Comparison of ENCODE assay signal across 26 cellular contexts in genomic region chr16:89017956-89018604, GRCh38. TPM values are rescaled to one million over a fixed set of nuclear protein-coding genes. Genes with fewer than 3 reads are reported as not detected.
A peak's percentile ranks its signal among the peaks of the same experiment; 100 is the strongest.
DNase-seq lines count a peak whose midpoint lies in the region; ATAC-seq, FAIRE-seq and TF ChIP-seq lines count a peak whose summit lies in the region.
"Had no signal": no experiment of that assay in that cellular context is flagged by ENCODE, and none has a peak within 500 bp of the region (broad histone marks: within the 10 kb centered on the region; RNA-seq: fewer than 3 reads in every experiment).

No MANE protein-coding gene starts in this region.

- H2AK5ac ChIP-seq in H1 (ENCODE audit: low read depth, low read length): no peak overlapping the region

- no peaks in the 10 kb centered on the region for H3K79me2 ChIP-seq in H1 (ENCODE audit: control insufficient read depth in 1 of 2, insufficient read depth in 2 of 2, low read length in 2 of 2)

- H3K4me1 Mint-ChIP-seq in T-cell: peaks cover 0 to 4% (median 3%) of the 10 kb centered on the region in 3 donors

- H3K27me3 ChIP-seq in heart right ventricle (peaks cover 4 to 65% (median 44%) of the 10 kb centered on the region in 7 donors), H1 (replicated peaks in 1 of 4; ENCODE audit: control insufficient read depth in 3 of 4, extremely low read depth in 1 of 4, insufficient read depth in 3 of 4, low read length in 3 of 4) (no peaks in the 10 kb centered on the region)

- H4K5ac ChIP-seq in H1 (ENCODE audit: insufficient read length, low read depth, low read length): no peak overlapping the region

- no peak overlapping the region for H2BK120ac ChIP-seq in H1 (replicated peaks; ENCODE audit: low read depth, low read length)

- H4K20me1 ChIP-seq in H1 (replicated peaks in 1 of 2; ENCODE audit: control insufficient read depth in 1 of 2, insufficient read depth in 2 of 2, low read length in 2 of 2): peaks cover 0 to 3% of the 10 kb centered on the region in 2 experiments

- H3K4me2 ChIP-seq in H1 (ENCODE audit: insufficient read depth in 1 of 2, low read depth in 2 of 2, low read length in 2 of 2): no peak overlapping the region

- H3K27ac ChIP-seq in heart right ventricle: no peak overlapping the region
- no peak overlapping the region for H3K27ac ChIP-seq in H1 (ENCODE audit: low read depth, low read length)
- H3K27ac ChIP-seq: C4-2B, cardiac muscle cell, dorsolateral prefrontal cortex, epithelial cell of prostate had no signal

- no peak overlapping the region for H3K18ac ChIP-seq in H1 (ENCODE audit: extremely low read depth, low read length)

- no peak overlapping the region for H3K14ac ChIP-seq in H1 (ENCODE audit: insufficient read length)

- TF ChIP-seq CTCF in heart right ventricle (IDR thresholded peaks at IDR 0.05) (no peak), H1 (IDR thresholded peaks at IDR 0.05; ENCODE audit: control extremely low read depth in 1 of 3, insufficient read depth in 1 of 3, low read depth in 1 of 3, low read length in 3 of 3) (no peak)

- no peaks in the 10 kb centered on the region for H3K9me3 ChIP-seq in heart right ventricle
- peaks cover 5 to 12% of the 10 kb centered on the region in 2 experiments; a peak in 1 of 4 replicates for H3K9me3 ChIP-seq in H1 (ENCODE audit: insufficient read depth in 2 of 2, low read depth in 1 of 2, low read length in 1 of 2)

- no peaks in the 10 kb centered on the region for H3K4me1 ChIP-seq in heart right ventricle
- H3K4me1 ChIP-seq in H1 (replicated peaks in 1 of 4; ENCODE audit: control insufficient read depth in 3 of 4, insufficient read depth in 4 of 4, low read length in 3 of 4): peaks cover 0 to 2% (median 0%) of the 10 kb centered on the region in 4 experiments; a peak in 3 of 7 replicates

- no peak overlapping the region for H3K4ac ChIP-seq in H1 (replicated peaks; ENCODE audit: insufficient read length, low read depth, low read length)

- TF ChIP-seq EP300 in H1 (IDR thresholded peaks at IDR 0.05; ENCODE audit: borderline replicate concordance in 1 of 2, low read depth in 2 of 2, low read length in 2 of 2): no peak

- H3K9me3 Mint-ChIP-seq in T-cell: no peaks in the 10 kb centered on the region
- H3K9me3 Mint-ChIP-seq: memory B cell; naive B cell; stimulated activated memory B cell treated with anti-CD40 and anti-IgM and Interleukin-4, amounts not matched to agents 10 μg/mL and 1 μg/mL and 100 μg/mL, for 72 hours had no signal

- no peak overlapping the region for H4K8ac ChIP-seq in H1 (ENCODE audit: extremely low read depth, insufficient read depth, low read length)

- H2BK15ac ChIP-seq in H1 (ENCODE audit: low read length): peak overlapping the region; percentile 9; the same call in 1 of the 2 replicates

- no peak for TF ChIP-seq RAD21 in H1 (IDR thresholded peaks at IDR 0.05 in 1 of 2, conservative IDR thresholded peaks at IDR 0.05 in 1 of 2; ENCODE audit: low read depth in 2 of 2, low read length in 2 of 2)

- H2AFZ ChIP-seq in H1 (ENCODE audit: low read length): 0 out of 2 replicates have a peak overlapping the region, but pooled peaks have one; percentile 15

- peak overlapping the region; percentile 60; the same call in 1 of the 2 replicates for H2BK12ac ChIP-seq in H1 (ENCODE audit: low read depth, low read length)

- H3K23ac ChIP-seq in H1 (ENCODE audit: insufficient read length): no peak overlapping the region

- intact Hi-C loops in Right ventricle myocardium inferior (cut with DNase I): no loop called here
- intact Hi-C loops in heart right ventricle (cut with DNase I): no loop called here

- DNase-seq in Right ventricle myocardium inferior (ENCODE audit: missing footprints) (peak; percentile 7), heart right ventricle (no peak), M059J (ENCODE audit: low read depth) (peak; percentile 9), H1 (ENCODE audit: low read depth in 1 of 2, low spot score in 2 of 2) (no peak), retina (peak; percentile 25), T-cell (no peak)
- DNase-seq: activated CD4-positive, alpha-beta T cell treated with anti-CD3 and anti-CD28 coated beads, Interleukin-2, amount 10 ng/mL, durations not matched to agents 7 days and 5 days; GF-D8; H9; islet precursor cell; Kasumi-1; naive B cell; NCI-H526; SHP77 had no signal

- no peak overlapping the region for H3K56ac ChIP-seq in H1 (replicated peaks; ENCODE audit: insufficient read length, low read depth, low read length)

- H2BK5ac ChIP-seq in H1 (ENCODE audit: low read depth, low read length): 0 out of 2 replicates have a peak overlapping the region, but pooled peaks have one; percentile 35

- H2BK20ac ChIP-seq in H1 (ENCODE audit: low read length): no peak overlapping the region

- H3K4me3 ChIP-seq in heart right ventricle: no peak overlapping the region
- no peak overlapping the region for H3K4me3 ChIP-seq in H1 (ENCODE audit: extremely low read depth in 1 of 4, insufficient read depth in 2 of 4, low read depth in 3 of 4, low read length in 4 of 4)
- H3K4me3 ChIP-seq: cardiac muscle cell had no signal

- H3K4me3 Mint-ChIP-seq in T-cell: no peak overlapping the region
- H3K4me3 Mint-ChIP-seq: activated CD4-positive, alpha-beta T cell treated with anti-CD3 and anti-CD28 coated beads, Interleukin-2, amount 10 ng/mL, durations not matched to agents 7 days and 5 days; H9; memory B cell; naive B cell; stimulated activated memory B cell treated with anti-CD40 and anti-IgM and Interleukin-4, amounts not matched to agents 10 μg/mL and 1 μg/mL and 100 μg/mL, for 72 hours had no signal

- H3K36me3 ChIP-seq in heart right ventricle: no peaks in the 10 kb centered on the region
- no peaks in the 10 kb centered on the region for H3K36me3 ChIP-seq in H1 (ENCODE audit: control insufficient read depth in 2 of 4, insufficient read depth in 4 of 4, low read length in 3 of 4)
- H3K36me3 ChIP-seq: cardiac muscle cell had no signal

- CTCF ChIA-PET in H1 (lab: Charles Lee; ENCODE audit: partially characterized antibody) (interaction anchor here (1.4 kb wide), 1 partner anchor 156 kb away, joined by 4 read pairs; no protein-coding TSS in a partner anchor), T-cell (lab: Charles Lee) (no interaction called here)

- POLR2A ChIA-PET in H1 (lab: Charles Lee; ENCODE audit: partially characterized antibody): no interaction called here
- POLR2A ChIA-PET in T-cell (lab: Charles Lee): no interaction called here

- H3K27me3 Mint-ChIP-seq in T-cell: peaks cover 12 to 19% of the 10 kb centered on the region in 2 donors
- H3K27me3 Mint-ChIP-seq: activated CD4-positive, alpha-beta T cell treated with anti-CD3 and anti-CD28 coated beads, Interleukin-2, amount 10 ng/mL, durations not matched to agents 7 days and 5 days had no signal

- H3K27ac Mint-ChIP-seq in T-cell: no peak overlapping the region
- H3K27ac Mint-ChIP-seq: activated CD4-positive, alpha-beta T cell treated with anti-CD3 and anti-CD28 coated beads, Interleukin-2, amount 10 ng/mL, durations not matched to agents 7 days and 5 days; memory B cell; naive B cell; stimulated activated memory B cell treated with anti-CD40 and anti-IgM and Interleukin-4, amounts not matched to agents 10 μg/mL and 1 μg/mL and 100 μg/mL, for 72 hours had no signal

- H3K36me3 Mint-ChIP-seq in T-cell: no peaks in the 10 kb centered on the region
- H3K36me3 Mint-ChIP-seq: memory B cell; naive B cell; stimulated activated memory B cell treated with anti-CD40 and anti-IgM and Interleukin-4, amounts not matched to agents 10 μg/mL and 1 μg/mL and 100 μg/mL, for 72 hours had no signal

- no peak for ATAC-seq in Right ventricle myocardium inferior
- no peak for ATAC-seq in heart right ventricle
- no peak for ATAC-seq in GM18873 (IDR thresholded peaks at IDR 0.05; ENCODE audit: low FRiP score, unreplicated experiment)
- ATAC-seq in T-cell (replicated peaks in 1 of 4): no peak
- no peak for ATAC-seq in HG03442 (IDR thresholded peaks at IDR 0.05; ENCODE audit: unreplicated experiment)
- ATAC-seq: stimulated activated memory B cell treated with anti-CD40 and anti-IgM and Interleukin-4, amounts not matched to agents 10 μg/mL and 1 μg/mL and 100 μg/mL, for 72 hours had no signal

- H3K23me2 ChIP-seq in H1 (ENCODE audit: low read depth, low read length): peaks cover 1% of the 10 kb centered on the region; the same call in 1 of the 2 replicates

- no peak for FAIRE-seq in H1 (lab: Jason Lieb, UNC)
- FAIRE-seq: A204.1, frontal cortex, GM12891 had no signal

- no peak overlapping the region for H4K91ac ChIP-seq in H1 (replicated peaks; ENCODE audit: insufficient read length, low read length)

- TF ChIP-seq POLR2A in H1 (IDR thresholded peaks at IDR 0.05; ENCODE audit: control extremely low read depth in 1 of 2, low read depth in 2 of 2, low read length in 2 of 2): no peak

- WGBS in heart right ventricle, 2 donors: 57 to 59% methylated on average over 19 of the region's 19 CpGs
- 88% methylated on average over 19 of the region's 19 CpGs; no CpG with 5 or more reads in 1 of the 2 experiments for WGBS in H1 (ENCODE audit: extremely low coverage in 1 of 2, insufficient coverage in 1 of 2, insufficient read length in 1 of 2, insufficient replicate concordance in 2 of 2, low coverage in 1 of 2, low lambda C conversion rate in 2 of 2, missing lambda C conversion rate in 1 of 2), 2 experiments

- H3K9ac ChIP-seq in H1 (replicated peaks in 1 of 4; ENCODE audit: extremely low read depth in 1 of 4, low read depth in 3 of 4, low read length in 3 of 4): no peak overlapping the region

- H3K79me1 ChIP-seq in H1 (ENCODE audit: low read depth, low read length): no peaks in the 10 kb centered on the region; the same call in none of the 2 replicates

TF ChIP-seq in H1, 55 proteins besides CTCF, POLR2A, EP300 and RAD21 (continues in another document):
- TF ChIP-seq EZH2 (IDR thresholded peaks at IDR 0.05; ENCODE audit: low read depth, low read length, severe bottlenecking): no peak
- no peak for TF ChIP-seq CBX8 (IDR thresholded peaks at IDR 0.05; ENCODE audit: borderline replicate concordance, low read depth, low read length)
- no peak for TF ChIP-seq KDM5A (IDR thresholded peaks at IDR 0.05; ENCODE audit: low read length)
- no peak for TF ChIP-seq BACH1 (IDR thresholded peaks at IDR 0.05; ENCODE audit: low read length)
- no peak for TF ChIP-seq EGR1 (IDR thresholded peaks at IDR 0.05; ENCODE audit: borderline replicate concordance, low read depth, low read length)

RNA-seq across cellular contexts. Expression of gene CBFA2T3, which starts 41.1 kb away (rescaled TPM):
- total RNA-seq in Right ventricle myocardium inferior (11.1 TPM), heart right ventricle (10 to 100 TPM in 2 of 10 donors, 1 to 10 TPM in 8; 3.1 to 14.9 (median 6.1) TPM), T-cell (1 to 10 TPM; 2.0 to 4.0 (median 2.1) TPM)
- polyA plus RNA-seq in heart right ventricle (10 to 100 TPM in 1 of 2 donors, 1 to 10 TPM in 1; 6.0 to 17.6 TPM), H1 (2011; rRNA removed) (0.51 and 1.5 TPM in 2 replicates)
- not detected in 2 replicates for total RNA-seq in M059J (2014; rRNA removed; shearing (Covaris generic))
- 1.3 and 2.7 TPM in 2 replicates for total RNA-seq in H1 (2021; fragmentation: NEBNext Ultra II Directional; extraction: Animal tissue kit (Norgen Biotek cat#: 25700))
- 0.62 TPM for polyA plus RNA-seq in H1 (2011; cell fraction: cytosol; rRNA removed)
- polyA plus RNA-seq in H1 (2011; cell fraction: nucleus; rRNA removed): 3.9 TPM
- polyA plus RNA-seq in H1 (2012, experiment 1 of 2): 0.99 to 1.7 TPM (median 1.2 TPM) in 4 replicates
- polyA plus RNA-seq in H1 (2012, experiment 2 of 2): 1.1 TPM
- polyA plus RNA-seq in H1 (2013, experiment 1 of 2): 1.6 TPM
- polyA plus RNA-seq in H1 (2013, experiment 2 of 2): 1.2 TPM
- 0.59 and 0.66 TPM in 2 replicates for polyA minus RNA-seq in H1 (2011; rRNA and poly(A)+ RNA removed)
- polyA minus RNA-seq in H1 (2011; cell fraction: cytosol; rRNA and poly(A)+ RNA removed): 2.9 TPM
- 2.1 TPM for polyA minus RNA-seq in H1 (2011; cell fraction: nucleus; rRNA and poly(A)+ RNA removed)
- total RNA-seq: activated CD4-positive, alpha-beta T cell treated with anti-CD3 and anti-CD28 coated beads, Interleukin-2, amount 10 ng/mL, durations not matched to agents 7 days and 5 days; HT1080 had no signal

Comparison
In these comparisons a context has a peak if more than half of its experiments do, and no peak if none do; other contexts are left out.
1. DNase-seq: peak in Right ventricle myocardium inferior (single experiment), M059J (single experiment) and retina (single experiment); none in heart right ventricle (0 of 2), H1 (0 of 2) and T-cell (0 of 34).